ENCODE assay signal across 2 cellular contexts in the genomic region with DNA sequence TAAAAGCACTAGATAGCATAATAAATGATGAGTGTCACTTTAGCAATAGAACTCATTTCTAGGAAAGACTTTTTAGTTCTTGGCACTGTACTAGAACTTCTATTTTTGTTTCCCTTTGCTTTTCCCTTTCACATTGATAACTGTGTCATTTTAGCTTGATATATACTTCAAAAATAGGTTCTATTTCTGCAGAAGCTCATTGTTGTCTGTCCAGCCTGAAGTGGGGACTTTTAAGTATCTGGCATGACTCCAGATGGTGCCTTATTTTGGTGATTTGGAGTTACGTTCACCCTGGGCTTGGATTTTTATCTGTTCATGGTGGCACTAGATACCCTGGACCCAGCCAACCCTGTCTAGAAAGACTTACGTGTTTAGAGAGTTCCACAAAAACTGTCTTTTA.
TF ChIP-seq lines count a peak whose summit lies in the region.

No MANE protein-coding gene starts in this region.

TF ChIP-seq in liver, 16 proteins besides CTCF, POLR2A, EP300 and RAD21:
- TF ChIP-seq SP1 (IDR thresholded peaks at IDR 0.05) (no peak), FOXA1 (IDR thresholded peaks at IDR 0.05) (no peak), RXRA (IDR thresholded peaks at IDR 0.05) (no peak), HNF4A (conservative IDR thresholded peaks at IDR 0.05) (no peak), FOXA2 (IDR thresholded peaks at IDR 0.05) (no peak), EGR1 (IDR thresholded peaks at IDR 0.05; ENCODE audit: low read depth in 2 of 2) (no peak)
- TF ChIP-seq, protein P1, sequence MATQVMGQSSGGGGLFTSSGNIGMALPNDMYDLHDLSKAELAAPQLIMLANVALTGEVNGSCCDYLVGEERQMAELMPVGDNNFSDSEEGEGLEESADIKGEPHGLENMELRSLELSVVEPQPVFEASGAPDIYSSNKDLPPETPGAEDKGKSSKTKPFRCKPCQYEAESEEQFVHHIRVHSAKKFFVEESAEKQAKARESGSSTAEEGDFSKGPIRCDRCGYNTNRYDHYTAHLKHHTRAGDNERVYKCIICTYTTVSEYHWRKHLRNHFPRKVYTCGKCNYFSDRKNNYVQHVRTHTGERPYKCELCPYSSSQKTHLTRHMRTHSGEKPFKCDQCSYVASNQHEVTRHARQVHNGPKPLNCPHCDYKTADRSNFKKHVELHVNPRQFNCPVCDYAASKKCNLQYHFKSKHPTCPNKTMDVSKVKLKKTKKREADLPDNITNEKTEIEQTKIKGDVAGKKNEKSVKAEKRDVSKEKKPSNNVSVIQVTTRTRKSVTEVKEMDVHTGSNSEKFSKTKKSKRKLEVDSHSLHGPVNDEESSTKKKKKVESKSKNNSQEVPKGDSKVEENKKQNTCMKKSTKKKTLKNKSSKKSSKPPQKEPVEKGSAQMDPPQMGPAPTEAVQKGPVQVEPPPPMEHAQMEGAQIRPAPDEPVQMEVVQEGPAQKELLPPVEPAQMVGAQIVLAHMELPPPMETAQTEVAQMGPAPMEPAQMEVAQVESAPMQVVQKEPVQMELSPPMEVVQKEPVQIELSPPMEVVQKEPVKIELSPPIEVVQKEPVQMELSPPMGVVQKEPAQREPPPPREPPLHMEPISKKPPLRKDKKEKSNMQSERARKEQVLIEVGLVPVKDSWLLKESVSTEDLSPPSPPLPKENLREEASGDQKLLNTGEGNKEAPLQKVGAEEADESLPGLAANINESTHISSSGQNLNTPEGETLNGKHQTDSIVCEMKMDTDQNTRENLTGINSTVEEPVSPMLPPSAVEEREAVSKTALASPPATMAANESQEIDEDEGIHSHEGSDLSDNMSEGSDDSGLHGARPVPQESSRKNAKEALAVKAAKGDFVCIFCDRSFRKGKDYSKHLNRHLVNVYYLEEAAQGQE (IDR thresholded peaks at IDR 0.05), result no peak

TF ChIP-seq in HepG2, 621 proteins besides CTCF, POLR2A, EP300 and RAD21:
- TF ChIP-seq DDIT3 (CRISPR knock-in tag; IDR thresholded peaks at IDR 0.05) (no peak), ZXDC (CRISPR knock-in tag; IDR thresholded peaks at IDR 0.05) (no peak), ZNF430 (CRISPR knock-in tag; IDR thresholded peaks at IDR 0.05) (no peak), ZNF207 (IDR thresholded peaks at IDR 0.05; ENCODE audit: borderline replicate concordance) (no peak), NR2F6 (IDR thresholded peaks at IDR 0.05) (no peak), NR2F6 (CRISPR knock-in tag; IDR thresholded peaks at IDR 0.05) (no peak), DMAP1 (CRISPR knock-in tag; IDR thresholded peaks at IDR 0.05) (no peak), ZNF615 (CRISPR knock-in tag; IDR thresholded peaks at IDR 0.05; ENCODE audit: borderline replicate concordance) (no peak), ZBTB20 (CRISPR knock-in tag; IDR thresholded peaks at IDR 0.05; ENCODE audit: borderline replicate concordance, low read depth) (no peak), DNMT3B (CRISPR knock-in tag; conservative IDR thresholded peaks at IDR 0.05) (no peak), NONO (IDR thresholded peaks at IDR 0.05) (no peak), NONO (CRISPR knock-in tag; conservative IDR thresholded peaks at IDR 0.05) (no peak), MBNL3 (CRISPR knock-in tag; conservative IDR thresholded peaks at IDR 0.05) (no peak), ZNF562 (CRISPR knock-in tag; IDR thresholded peaks at IDR 0.05; ENCODE audit: borderline replicate concordance) (no peak), ZNF552 (CRISPR knock-in tag; IDR thresholded peaks at IDR 0.05; ENCODE audit: borderline replicate concordance) (no peak), SRSF1 (optimal IDR thresholded peaks at IDR 0.05; ENCODE audit: low read depth, low read length) (no peak), REL (CRISPR knock-in tag; conservative IDR thresholded peaks at IDR 0.05) (no peak), IKZF1 (IDR thresholded peaks at IDR 0.05) (no peak), ZNF572 (CRISPR knock-in tag; IDR thresholded peaks at IDR 0.05) (no peak), NFKBIZ (CRISPR knock-in tag; IDR thresholded peaks at IDR 0.05) (no peak), ZUFSP (CRISPR knock-in tag; IDR thresholded peaks at IDR 0.05; ENCODE audit: borderline replicate concordance) (no peak), SMC3 (IDR thresholded peaks at IDR 0.05; ENCODE audit: low read length) (no peak)
